Comparison of ENCODE assay signal across 29 cellular contexts in genomic region chr16:70257391-70257790, GRCh38. TPM values are rescaled to one million over a fixed set of nuclear protein-coding genes. Genes with fewer than 3 reads are reported as not detected.
DNase-seq lines count a peak whose midpoint lies in the region; ATAC-seq, FAIRE-seq and TF ChIP-seq lines count a peak whose summit lies in the region.
"Had no signal": no experiment of that assay in that cellular context is flagged by ENCODE, and none has a peak within 500 bp of the region (broad histone marks: within the 10 kb centered on the region; RNA-seq: fewer than 3 reads in every experiment).

No MANE protein-coding gene starts in this region.

- CTCF ChIA-PET in HepG2 (lab: Yijun Ruan, JAX; ENCODE audit: low intra/inter-chr PET ratio, low total read pairs), result no interaction called here

- H3K27me3 ChIP-seq in H9 (ENCODE audit: insufficient read depth, low read length), result no peaks in the 10 kb centered on the region
- no peaks in the 10 kb centered on the region for H3K27me3 ChIP-seq in HepG2 (ENCODE audit: control insufficient read depth in 1 of 2, insufficient read depth in 2 of 2, low read length in 2 of 2)
- H3K27me3 ChIP-seq: body of pancreas, gastroesophageal sphincter, ovary, Peyer's patch had no signal

- no peak overlapping the region for H3K56ac ChIP-seq in H9 (ENCODE audit: insufficient read length, low read depth, low read length)

- no peak overlapping the region for H2AK5ac ChIP-seq in H9 (ENCODE audit: insufficient read length, low read length)

- no peak for TF ChIP-seq CTCF in H9 (conservative IDR thresholded peaks at IDR 0.05)
- no peak for TF ChIP-seq CTCF in HepG2 (CRISPR knock-in tag; IDR thresholded peaks at IDR 0.05)
- no peak for TF ChIP-seq CTCF in GM20000 (IDR thresholded peaks at IDR 0.05; ENCODE audit: extremely low read depth, missing control alignments)

- no TSS peak for BruUV-seq in HepG2 (replicated peaks; lab: Mats Ljungman, UMichigan)

- H4K20me1 ChIP-seq in H9 (ENCODE audit: control insufficient read depth, insufficient read depth, insufficient read length) (no peaks in the 10 kb centered on the region), HepG2 (ENCODE audit: insufficient read depth, low read length) (peaks cover 10% of the 10 kb centered on the region; the same call in 1 of the 2 replicates)

- no peak overlapping the region for H2BK12ac ChIP-seq in H9 (ENCODE audit: insufficient read length, low read depth, low read length)

- no peaks in the 10 kb centered on the region for H3K4me1 ChIP-seq in H9 (ENCODE audit: insufficient read depth, low read length)
- peaks cover 28% of the 10 kb centered on the region for H3K4me1 ChIP-seq in HepG2 (ENCODE audit: insufficient read depth, low read length)
- H3K4me1 ChIP-seq: body of pancreas, gastroesophageal sphincter, Peyer's patch had no signal

- H3K4me1 Mint-ChIP-seq in H9, result peaks cover 0 to 3% of the 10 kb centered on the region in 2 experiments; a peak in 1 of 4 replicates
- H3K4me1 Mint-ChIP-seq: activated CD4-positive, alpha-beta T cell treated with anti-CD3 and anti-CD28 coated beads, Interleukin-2, amount 10 ng/mL, durations not matched to agents 7 days and 5 days; activated naive CD8-positive, alpha-beta T cell treated with anti-CD3 and anti-CD28 coated beads, Interleukin-2, amount 10 ng/mL, durations not matched to agents 7 days and 5 days; activated T-helper 17 cell treated with anti-CD3 and anti-CD28 coated beads, Interleukin-2, amount 50 U/mL, for 72 hours; mesothelial cell of epicardium; natural killer cell; stimulated activated naive B cell treated with anti-CD40 and anti-IgM and Interleukin-4, amounts not matched to agents 10 μg/mL and 1 μg/mL and 100 μg/mL, for 72 hours had no signal

- H3K14ac ChIP-seq in H9 (ENCODE audit: insufficient read depth, low read length), result no peak overlapping the region

- no peak overlapping the region for H4K91ac ChIP-seq in H9 (ENCODE audit: insufficient read length, low read depth, low read length)

- peak; percentile 10 for DNase-seq in D341Med (ENCODE audit: low spot score)
- DNase-seq in H9, result peak; percentile 15
- DNase-seq in astrocyte of the hippocampus (ENCODE audit: low read depth, low spot score), result peak; percentile 56
- DNase-seq in HepG2 (ENCODE audit: low spot score), result no peak
- no peak for DNase-seq in GM20000 (ENCODE audit: low spot score)
- no peak for DNase-seq in GM12892 (ENCODE audit: insufficient read length)
- DNase-seq: activated CD4-positive, alpha-beta T cell treated with anti-CD3 and anti-CD28 coated beads, Interleukin-2, amount 10 ng/mL, durations not matched to agents 7 days and 5 days; activated naive CD8-positive, alpha-beta T cell treated with anti-CD3 and anti-CD28 coated beads, Interleukin-2, amount 10 ng/mL, durations not matched to agents 7 days and 5 days; body of pancreas; effector memory CD4-positive, alpha-beta T cell; Kasumi-1; left ventricle myocardium inferior; natural killer cell; NCI-H187 treated with DMSO at 0.1 percent for 48 hours; NCI-H524 treated with DMSO at 0.1 percent for 48 hours; ovary; Peyer's patch; stimulated activated CD4-positive, alpha-beta T cell treated with anti-CD3 and anti-CD28 coated beads, Interleukin-4, amount 100 ng/mL, for 24 hours; stimulated activated naive B cell treated with anti-CD40 and anti-IgM and Interleukin-4, amounts not matched to agents 10 μg/mL and 1 μg/mL and 100 μg/mL, for 72 hours; WERI-Rb-1 had no signal

- in situ Hi-C loops in HepG2 (cut with HindIII; ENCODE audit: extremely low pct_ligation_motif_present, low pct_unique_long_range_greater_than_20kb), result loop anchor here (10.0 kb wide), 1 partner anchor 93 kb away; no protein-coding TSS in a partner anchor

- no peak overlapping the region for H4K5ac ChIP-seq in H9 (ENCODE audit: insufficient read length, low read depth, low read length)

- H2BK5ac ChIP-seq in H9 (ENCODE audit: insufficient read length, low read length), result no peak overlapping the region

- H3K4me2 ChIP-seq in H9 (ENCODE audit: insufficient read depth, insufficient read length, low read length), result no peak overlapping the region
- H3K4me2 ChIP-seq in HepG2 (ENCODE audit: low read depth, low read length), result no peak overlapping the region

- intact Hi-C loops in HepG2 (cut with micrococcal nuclease; ENCODE audit: unreplicated experiment), result no loop called here

- H3K4ac ChIP-seq in H9 (ENCODE audit: low read depth, low read length), result no peak overlapping the region

- H3K18ac ChIP-seq in H9 (ENCODE audit: insufficient read length, low read depth, low read length), result no peak overlapping the region

- no peak for TF ChIP-seq EP300 in HepG2 (IDR thresholded peaks at IDR 0.05; ENCODE audit: low read depth in 2 of 2, low read length in 2 of 2)
- TF ChIP-seq EP300 in HepG2 (CRISPR knock-in tag; IDR thresholded peaks at IDR 0.05; ENCODE audit: borderline replicate concordance), result no peak

- ATAC-seq in HepG2 (no peak), HG03139 (IDR thresholded peaks at IDR 0.05; ENCODE audit: unreplicated experiment) (no peak)
- ATAC-seq: activated T-helper 17 cell treated with anti-CD3 and anti-CD28 coated beads, Interleukin-2, amount 50 U/mL, for 72 hours; body of pancreas; esophagus mucosa; gastroesophageal sphincter; natural killer cell; stimulated activated naive B cell treated with anti-CD40 and anti-IgM and Interleukin-4, amounts not matched to agents 10 μg/mL and 1 μg/mL and 100 μg/mL, for 72 hours had no signal

- H3K36me3 Mint-ChIP-seq in H9 (ENCODE audit: insufficient read depth in 1 of 3, low read depth in 3 of 3), result peaks cover 63 to 96% (median 92%) of the 10 kb centered on the region in 3 experiments
- H3K36me3 Mint-ChIP-seq: natural killer cell had no signal

- no peak overlapping the region for H2BK15ac ChIP-seq in H9 (ENCODE audit: low read depth, low read length)

- no peak for FAIRE-seq in HepG2 (lab: Jason Lieb, UNC)
- no peak for FAIRE-seq in GM12892 (lab: Jason Lieb, UNC)
- FAIRE-seq: GM18507, islet of Langerhans had no signal

- POLR2A ChIA-PET in HepG2 (lab: Yijun Ruan, JAX), result interaction anchor here (1.1 kb wide), 1 partner anchor 105 kb away, joined by 3 read pairs; no protein-coding TSS in a partner anchor

- no peak overlapping the region for H2BK20ac ChIP-seq in H9 (ENCODE audit: low read depth, low read length, poor library complexity, severe bottlenecking)

- H3K27ac Mint-ChIP-seq in H9, result no peak overlapping the region
- H3K27ac Mint-ChIP-seq: activated CD4-positive, alpha-beta T cell treated with anti-CD3 and anti-CD28 coated beads, Interleukin-2, amount 10 ng/mL, durations not matched to agents 7 days and 5 days; activated naive CD8-positive, alpha-beta T cell treated with anti-CD3 and anti-CD28 coated beads, Interleukin-2, amount 10 ng/mL, durations not matched to agents 7 days and 5 days; activated T-helper 17 cell treated with anti-CD3 and anti-CD28 coated beads, Interleukin-2, amount 50 U/mL, for 72 hours; mesothelial cell of epicardium; natural killer cell; stimulated activated naive B cell treated with anti-CD40 and anti-IgM and Interleukin-4, amounts not matched to agents 10 μg/mL and 1 μg/mL and 100 μg/mL, for 72 hours; T-helper 1 cell treated with Interleukin-12 subunit alpha and Interleukin-12 subunit beta and Interleukin-4 antibody, amounts not matched to agents 30 μg/mL and 1 μg/mL, for 36 hours had no signal

- H3K9me3 ChIP-seq in H9 (ENCODE audit: control insufficient read depth, low read depth, low read length), result no peaks in the 10 kb centered on the region
- H3K9me3 ChIP-seq in HepG2 (ENCODE audit: low read length), result no peaks in the 10 kb centered on the region
- H3K9me3 ChIP-seq: body of pancreas, gastroesophageal sphincter, left ventricle myocardium inferior, ovary, Peyer's patch had no signal

- H2AFZ ChIP-seq in H9 (ENCODE audit: low read length), result no peak overlapping the region
- no peak overlapping the region for H2AFZ ChIP-seq in HepG2 (ENCODE audit: low read length)

- H3K23ac ChIP-seq in H9 (ENCODE audit: insufficient read length, low read depth, low read length), result no peak overlapping the region

- H3K9ac ChIP-seq in H9 (ENCODE audit: extremely low read depth, insufficient read length, low read length) (no peak overlapping the region), HepG2 (ENCODE audit: insufficient read depth, low read depth, low read length) (no peak overlapping the region)

- no peak overlapping the region for H3T11ph ChIP-seq in H9 (ENCODE audit: low read length)

- H3K27ac ChIP-seq in H9 (ENCODE audit: insufficient read length, low read depth, low read length) (no peak overlapping the region), HepG2 (ENCODE audit: extremely low read length, insufficient read depth, low read length) (no peak overlapping the region)
- H3K27ac ChIP-seq: body of pancreas, gastroesophageal sphincter, left ventricle myocardium inferior, ovary, Peyer's patch, WERI-Rb-1 had no signal

- peaks cover 1% of the 10 kb centered on the region; the same call in 1 of the 2 replicates for H3K27me3 Mint-ChIP-seq in H9 (ENCODE audit: low read depth)
- H3K27me3 Mint-ChIP-seq: activated CD4-positive, alpha-beta T cell treated with anti-CD3 and anti-CD28 coated beads, Interleukin-2, amount 10 ng/mL, durations not matched to agents 7 days and 5 days; activated naive CD8-positive, alpha-beta T cell treated with anti-CD3 and anti-CD28 coated beads, Interleukin-2, amount 10 ng/mL, durations not matched to agents 7 days and 5 days; activated T-helper 17 cell treated with anti-CD3 and anti-CD28 coated beads, Interleukin-2, amount 50 U/mL, for 72 hours; stimulated activated naive B cell treated with anti-CD40 and anti-IgM and Interleukin-4, amounts not matched to agents 10 μg/mL and 1 μg/mL and 100 μg/mL, for 72 hours had no signal

- peaks cover 64 to 96% of the 10 kb centered on the region in 2 experiments for H3K36me3 ChIP-seq in HepG2 (replicated peaks in 1 of 2; ENCODE audit: control insufficient read depth in 1 of 2, insufficient read depth in 2 of 2, low read length in 2 of 2)
- H3K36me3 ChIP-seq: ovary had no signal

- no peaks in the 10 kb centered on the region for H3K79me1 ChIP-seq in H9 (ENCODE audit: insufficient read depth, low read depth, low read length, poor library complexity, severe bottlenecking)

- WGBS in H9 (ENCODE audit: extremely low coverage, insufficient read length, low lambda C conversion rate), result no CpG with 5 or more reads among the region's 4 CpGs
- 92% methylated on average over 4 of the region's 4 CpGs for WGBS in HepG2 (ENCODE audit: low lambda C conversion rate)

- H3K4me3 ChIP-seq in HepG2 (replicated peaks in 1 of 3; ENCODE audit: insufficient read depth in 1 of 3, low read depth in 2 of 3, low read length in 3 of 3), result no peak overlapping the region
- H3K4me3 ChIP-seq: body of pancreas, gastroesophageal sphincter, left ventricle myocardium inferior, ovary, Peyer's patch had no signal

- no peak overlapping the region for H2BK120ac ChIP-seq in H9 (ENCODE audit: low read depth, low read length, poor library complexity, severe bottlenecking)

- no peak overlapping the region for H4K8ac ChIP-seq in H9 (replicated peaks; ENCODE audit: insufficient read length, low read depth, low read length)

- H3K4me3 Mint-ChIP-seq in H9, result no peak overlapping the region
- H3K4me3 Mint-ChIP-seq: activated CD4-positive, alpha-beta T cell treated with anti-CD3 and anti-CD28 coated beads, Interleukin-2, amount 10 ng/mL, durations not matched to agents 7 days and 5 days; activated naive CD8-positive, alpha-beta T cell treated with anti-CD3 and anti-CD28 coated beads, Interleukin-2, amount 10 ng/mL, durations not matched to agents 7 days and 5 days; activated T-helper 17 cell treated with anti-CD3 and anti-CD28 coated beads, Interleukin-2, amount 50 U/mL, for 72 hours; CD14-positive monocyte; mesothelial cell of epicardium; natural killer cell; stimulated activated naive B cell treated with anti-CD40 and anti-IgM and Interleukin-4, amounts not matched to agents 10 μg/mL and 1 μg/mL and 100 μg/mL, for 72 hours; T-helper 1 cell treated with Interleukin-12 subunit alpha and Interleukin-12 subunit beta and Interleukin-4 antibody, amounts not matched to agents 30 μg/mL and 1 μg/mL, for 36 hours had no signal

- H3K23me2 ChIP-seq in H9 (ENCODE audit: insufficient read length, low read depth, low read length, poor library complexity, severe bottlenecking), result no peaks in the 10 kb centered on the region

- TF ChIP-seq RAD21 in HepG2 (CRISPR knock-in tag; IDR thresholded peaks at IDR 0.05), result no peak

- no peaks in the 10 kb centered on the region for H3K79me2 ChIP-seq in H9 (ENCODE audit: insufficient read depth, low read length)
- H3K79me2 ChIP-seq in HepG2 (ENCODE audit: insufficient read depth, low read length), result no peaks in the 10 kb centered on the region

- no peaks in the 10 kb centered on the region for H3K9me3 Mint-ChIP-seq in H9
- H3K9me3 Mint-ChIP-seq: activated CD4-positive, alpha-beta T cell treated with anti-CD3 and anti-CD28 coated beads, Interleukin-2, amount 10 ng/mL, durations not matched to agents 7 days and 5 days; activated naive CD8-positive, alpha-beta T cell treated with anti-CD3 and anti-CD28 coated beads, Interleukin-2, amount 10 ng/mL, durations not matched to agents 7 days and 5 days; activated T-helper 17 cell treated with anti-CD3 and anti-CD28 coated beads, Interleukin-2, amount 50 U/mL, for 72 hours; mesothelial cell of epicardium; natural killer cell; stimulated activated naive B cell treated with anti-CD40 and anti-IgM and Interleukin-4, amounts not matched to agents 10 μg/mL and 1 μg/mL and 100 μg/mL, for 72 hours; T-helper 1 cell treated with Interleukin-12 subunit alpha and Interleukin-12 subunit beta and Interleukin-4 antibody, amounts not matched to agents 30 μg/mL and 1 μg/mL, for 36 hours had no signal

- TF ChIP-seq POLR2A in HepG2 (IDR thresholded peaks at IDR 0.05; ENCODE audit: insufficient read depth in 1 of 2, low read depth in 2 of 2, low read length in 2 of 2) (no peak), GM12892 (IDR thresholded peaks at IDR 0.05; ENCODE audit: low read depth, low read length) (no peak)

RNA-seq across cellular contexts. Expression of gene EXOSC6, which starts 5.7 kb away (rescaled TPM):
- 39.2 and 41.6 TPM in 2 replicates for total RNA-seq in H9 (2021)
- total RNA-seq in HepG2 (2016; rRNA removed; fragmentation: Illumina TruSeq; extraction: Trizol), result 37.3 and 39.9 TPM in 2 replicates
- 5.3 and 5.4 TPM in 2 replicates for total RNA-seq in HepG2 (2016; cell fraction: cytosol; rRNA removed; fragmentation: Illumina TruSeq; extraction: Trizol; ENCODE audit: low read depth)
- 34.7 and 39.3 TPM in 2 replicates for total RNA-seq in HepG2 (2016; cell fraction: insoluble cytoplasmic fraction; rRNA removed; fragmentation: Illumina TruSeq; extraction: Trizol)
- total RNA-seq in HepG2 (2016; cell fraction: membrane; rRNA removed; fragmentation: Illumina TruSeq; extraction: Trizol), result 18.9 and 19.3 TPM in 2 replicates
- total RNA-seq in HepG2 (2016; cell fraction: nucleus; rRNA removed; fragmentation: Illumina TruSeq; extraction: Trizol), result 16.9 and 19.9 TPM in 2 replicates
- 11.9 and 13.1 TPM in 2 replicates for polyA plus RNA-seq in HepG2 (2011; rRNA removed)
- 9.7 and 11.4 TPM in 2 replicates for polyA plus RNA-seq in HepG2 (2011; cell fraction: cytosol; rRNA removed)
- 9.3 and 9.8 TPM in 2 replicates for polyA plus RNA-seq in HepG2 (2011; cell fraction: nucleus; rRNA removed)
- polyA plus RNA-seq in HepG2 (2012), result 7.2 and 9.5 TPM in 2 replicates
- 3.1 and 3.2 TPM in 2 replicates for polyA plus RNA-seq in HepG2 (2016; cell fraction: cytosol; fragmentation: Illumina TruSeq; extraction: Trizol; ENCODE audit: low read depth)
- 28.6 and 29.3 TPM in 2 replicates for polyA plus RNA-seq in HepG2 (2016; cell fraction: insoluble cytoplasmic fraction; fragmentation: Illumina TruSeq; extraction: Trizol; ENCODE audit: low read depth)
- 8.0 and 8.8 TPM in 2 replicates for polyA plus RNA-seq in HepG2 (2016; cell fraction: membrane; fragmentation: Illumina TruSeq; extraction: Trizol; ENCODE audit: low read depth)
- 26.7 and 27.4 TPM in 2 replicates for polyA plus RNA-seq in HepG2 (2016; cell fraction: nucleus; fragmentation: Illumina TruSeq; extraction: Trizol; ENCODE audit: insufficient read depth, low read depth)
- 8.3 and 9.3 TPM in 2 replicates for polyA minus RNA-seq in HepG2 (2011; rRNA and poly(A)+ RNA removed; ENCODE audit: low replicate concordance)
- 16.9 and 17.1 TPM in 2 replicates for polyA minus RNA-seq in HepG2 (2011; cell fraction: cytosol; rRNA and poly(A)+ RNA removed)
- 11.1 and 13.6 TPM in 2 replicates for polyA minus RNA-seq in HepG2 (2011; cell fraction: nucleus; rRNA and poly(A)+ RNA removed)
- polyA plus RNA-seq in GM12892 (2012; ENCODE audit: missing spikeins), result 7.1 TPM

RNA-seq across cellular contexts. Expression of gene AARS1, which starts 31.9 kb away (rescaled TPM):
- total RNA-seq in H9 (2021) (164 and 168 TPM in 2 replicates), HepG2 (2016; rRNA removed; fragmentation: Illumina TruSeq; extraction: Trizol) (107 and 132 TPM in 2 replicates)
- 36.0 and 36.9 TPM in 2 replicates for total RNA-seq in HepG2 (2016; cell fraction: cytosol; rRNA removed; fragmentation: Illumina TruSeq; extraction: Trizol; ENCODE audit: low read depth)
- total RNA-seq in HepG2 (2016; cell fraction: insoluble cytoplasmic fraction; rRNA removed; fragmentation: Illumina TruSeq; extraction: Trizol), result 106 and 131 TPM in 2 replicates
- 22.4 and 24.3 TPM in 2 replicates for total RNA-seq in HepG2 (2016; cell fraction: membrane; rRNA removed; fragmentation: Illumina TruSeq; extraction: Trizol)
- 86.2 and 93.2 TPM in 2 replicates for total RNA-seq in HepG2 (2016; cell fraction: nucleus; rRNA removed; fragmentation: Illumina TruSeq; extraction: Trizol)
- 132 and 163 TPM in 2 replicates for polyA plus RNA-seq in HepG2 (2011; rRNA removed)
- polyA plus RNA-seq in HepG2 (2011; cell fraction: cytosol; rRNA removed), result 137 and 146 TPM in 2 replicates
- 133 and 160 TPM in 2 replicates for polyA plus RNA-seq in HepG2 (2011; cell fraction: nucleus; rRNA removed)
- polyA plus RNA-seq in HepG2 (2012), result 134 and 189 TPM in 2 replicates
- polyA plus RNA-seq in HepG2 (2016; cell fraction: cytosol; fragmentation: Illumina TruSeq; extraction: Trizol; ENCODE audit: low read depth), result 4.3 and 4.9 TPM in 2 replicates
- polyA plus RNA-seq in HepG2 (2016; cell fraction: insoluble cytoplasmic fraction; fragmentation: Illumina TruSeq; extraction: Trizol; ENCODE audit: low read depth), result 108 and 115 TPM in 2 replicates
- polyA plus RNA-seq in HepG2 (2016; cell fraction: membrane; fragmentation: Illumina TruSeq; extraction: Trizol; ENCODE audit: low read depth), result 7.9 and 10.8 TPM in 2 replicates
- polyA plus RNA-seq in HepG2 (2016; cell fraction: nucleus; fragmentation: Illumina TruSeq; extraction: Trizol; ENCODE audit: insufficient read depth, low read depth), result 108 and 116 TPM in 2 replicates
- polyA minus RNA-seq in HepG2 (2011; rRNA and poly(A)+ RNA removed; ENCODE audit: low replicate concordance), result 201 and 270 TPM in 2 replicates
- 108 and 137 TPM in 2 replicates for polyA minus RNA-seq in HepG2 (2011; cell fraction: cytosol; rRNA and poly(A)+ RNA removed)
- 94.2 and 166 TPM in 2 replicates for polyA minus RNA-seq in HepG2 (2011; cell fraction: nucleus; rRNA and poly(A)+ RNA removed)
- 63.3 TPM for polyA plus RNA-seq in GM12892 (2012; ENCODE audit: missing spikeins)

RNA-seq across cellular contexts. Expression of gene DDX19B, which starts 41.6 kb away (rescaled TPM):
- total RNA-seq in H9 (2021) (46.7 and 47.3 TPM in 2 replicates), HepG2 (2016; rRNA removed; fragmentation: Illumina TruSeq; extraction: Trizol) (36.2 and 45.1 TPM in 2 replicates)
- 12.8 and 12.9 TPM in 2 replicates for total RNA-seq in HepG2 (2016; cell fraction: cytosol; rRNA removed; fragmentation: Illumina TruSeq; extraction: Trizol; ENCODE audit: low read depth)
- 39.6 and 45.1 TPM in 2 replicates for total RNA-seq in HepG2 (2016; cell fraction: insoluble cytoplasmic fraction; rRNA removed; fragmentation: Illumina TruSeq; extraction: Trizol)
- total RNA-seq in HepG2 (2016; cell fraction: membrane; rRNA removed; fragmentation: Illumina TruSeq; extraction: Trizol), result 23.3 and 24.2 TPM in 2 replicates
- 19.1 and 19.2 TPM in 2 replicates for total RNA-seq in HepG2 (2016; cell fraction: nucleus; rRNA removed; fragmentation: Illumina TruSeq; extraction: Trizol)
- 40.0 and 48.1 TPM in 2 replicates for polyA plus RNA-seq in HepG2 (2011; rRNA removed)
- polyA plus RNA-seq in HepG2 (2011; cell fraction: cytosol; rRNA removed), result 32.7 and 34.5 TPM in 2 replicates
- polyA plus RNA-seq in HepG2 (2011; cell fraction: nucleus; rRNA removed), result 37.9 and 40.4 TPM in 2 replicates
- 44.8 and 46.5 TPM in 2 replicates for polyA plus RNA-seq in HepG2 (2012)
- 19.4 and 20.0 TPM in 2 replicates for polyA plus RNA-seq in HepG2 (2016; cell fraction: cytosol; fragmentation: Illumina TruSeq; extraction: Trizol; ENCODE audit: low read depth)
- polyA plus RNA-seq in HepG2 (2016; cell fraction: insoluble cytoplasmic fraction; fragmentation: Illumina TruSeq; extraction: Trizol; ENCODE audit: low read depth), result 52.7 and 69.9 TPM in 2 replicates
- 27.4 and 28.0 TPM in 2 replicates for polyA plus RNA-seq in HepG2 (2016; cell fraction: membrane; fragmentation: Illumina TruSeq; extraction: Trizol; ENCODE audit: low read depth)
- 38.1 and 41.2 TPM in 2 replicates for polyA plus RNA-seq in HepG2 (2016; cell fraction: nucleus; fragmentation: Illumina TruSeq; extraction: Trizol; ENCODE audit: insufficient read depth, low read depth)
- polyA minus RNA-seq in HepG2 (2011; rRNA and poly(A)+ RNA removed; ENCODE audit: low replicate concordance), result 14.4 and 19.9 TPM in 2 replicates
- polyA minus RNA-seq in HepG2 (2011; cell fraction: cytosol; rRNA and poly(A)+ RNA removed), result 9.7 and 21.2 TPM in 2 replicates
- polyA minus RNA-seq in HepG2 (2011; cell fraction: nucleus; rRNA and poly(A)+ RNA removed), result 19.9 and 21.8 TPM in 2 replicates
- polyA plus RNA-seq in GM12892 (2012; ENCODE audit: missing spikeins), result 27.0 TPM

Comparison
In these comparisons a context has a peak if more than half of its experiments do, and no peak if none do; other contexts are left out.
1. DNase-seq: peak in D341Med (single experiment), H9 (single experiment) and astrocyte of the hippocampus (single experiment); none in HepG2 (single experiment), GM20000 (single experiment) and GM12892 (single experiment).